ENCODE assay signal across 33 cellular contexts in the genomic region with DNA sequence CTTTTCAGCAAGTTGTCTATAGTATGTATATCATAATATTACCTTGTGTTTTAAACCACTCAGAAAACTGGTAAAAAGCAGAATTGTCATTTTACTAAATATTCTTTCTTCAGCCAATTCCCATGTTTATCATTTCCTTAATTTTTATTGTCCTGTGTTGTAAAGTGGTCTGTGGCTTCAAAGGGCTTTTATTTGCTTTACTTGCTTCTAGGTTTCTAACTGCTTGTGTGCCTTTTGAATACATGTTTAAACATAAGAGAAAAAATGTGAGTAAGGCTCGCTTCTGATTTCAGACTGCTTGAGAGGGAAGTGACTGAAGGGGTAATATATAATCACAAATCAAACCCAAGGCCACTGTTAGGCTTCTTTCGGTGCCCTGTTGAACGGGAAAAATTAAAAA.
"Had no signal": no experiment of that assay in that cellular context is flagged by ENCODE, and none has a peak within 500 bp of the region (broad histone marks: within the 10 kb centered on the region; RNA-seq: fewer than 3 reads in every experiment).

No MANE protein-coding gene starts in this region.

- H3K27me3 ChIP-seq: ascending aorta, cardiac muscle cell, dorsolateral prefrontal cortex, left lung, neural progenitor cell, testis, transverse colon had no signal

- H3K27ac Mint-ChIP-seq: activated CD4-positive, alpha-beta memory T cell treated with anti-CD3 and anti-CD28 coated beads for 36 hours; activated CD4-positive, alpha-beta T cell treated with anti-CD3 and anti-CD28 coated beads, Interleukin-2, amount 10 ng/mL, durations not matched to agents 24 days and 14 days; activated naive CD4-positive, alpha-beta T cell treated with anti-CD3 and anti-CD28 coated beads for 36 hours; activated naive CD8-positive, alpha-beta T cell treated with anti-CD3 and anti-CD28 coated beads, Interleukin-2, amount 10 ng/mL, durations not matched to agents 7 days and 5 days; activated T-helper 1 cell treated with anti-CD3 and anti-CD28 coated beads, Interleukin-12 subunit alpha, Interleukin-12 subunit beta, Interleukin-2, Interleukin-4 antibody, amounts not matched to agents 30 ng/mL and 10 ng/mL and 1 ng/mL, durations not matched to agents 14 hours and 24 hours and 36 hours; effector memory CD8-positive, alpha-beta T cell; naive thymus-derived CD8-positive, alpha-beta T cell; neural progenitor cell had no signal

- H3K4me1 ChIP-seq: ascending aorta, left lung, lower lobe of right lung, testis had no signal

- H3K4me3 ChIP-seq: ascending aorta, cardiac muscle cell, coronary artery, dorsolateral prefrontal cortex, left lung, lower lobe of right lung, neural progenitor cell, testis, transverse colon had no signal

- ATAC-seq: effector memory CD8-positive, alpha-beta T cell; esophagus mucosa; left lung; lower lobe of right lung; naive thymus-derived CD8-positive, alpha-beta T cell; right cardiac atrium; stimulated activated naive CD8-positive, alpha-beta T cell treated with anti-CD3 and anti-CD28 coated beads, Interleukin-15, Interleukin-2, amounts not matched to agents 100 U/mL and 50 U/mL, for 24 hours had no signal

- H3K9me3 ChIP-seq: ascending aorta, left lung, lower lobe of right lung, testis, transverse colon had no signal

- H3K27ac ChIP-seq: ascending aorta, cardiac muscle cell, coronary artery, dorsolateral prefrontal cortex, left lung, lower lobe of right lung, neural progenitor cell, testis, transverse colon, WERI-Rb-1 had no signal

- H3K9me3 Mint-ChIP-seq: activated CD4-positive, alpha-beta memory T cell treated with anti-CD3 and anti-CD28 coated beads for 36 hours; activated naive CD4-positive, alpha-beta T cell treated with anti-CD3 and anti-CD28 coated beads for 36 hours; activated T-helper 1 cell treated with anti-CD3 and anti-CD28 coated beads, Interleukin-12 subunit alpha, Interleukin-12 subunit beta, Interleukin-2, Interleukin-4 antibody, amounts not matched to agents 30 ng/mL and 10 ng/mL and 1 ng/mL, durations not matched to agents 14 hours and 24 hours and 36 hours; neural progenitor cell had no signal

- DNase-seq: activated CD4-positive, alpha-beta memory T cell treated with anti-CD3 and anti-CD28 coated beads for 36 hours; activated CD4-positive, alpha-beta T cell treated with anti-CD3 and anti-CD28 coated beads, Interleukin-2, amount 10 ng/mL, durations not matched to agents 24 days and 14 days; activated CD4-positive, CD25-positive, alpha-beta regulatory T cell treated with anti-CD3 and anti-CD28 coated beads, Interleukin-2, amount 50 U/mL, for 72 hours; activated CD8-positive, alpha-beta memory T cell treated with anti-CD3 and anti-CD28 coated beads, Interleukin-2, amount 50 U/mL, for 4 hours; activated effector memory CD4-positive, alpha-beta T cell treated with anti-CD3 and anti-CD28 coated beads, Interleukin-2, amount 50 U/mL, for 16 hours; activated naive CD4-positive, alpha-beta T cell treated with anti-CD3 and anti-CD28 coated beads for 36 hours; activated naive CD8-positive, alpha-beta T cell treated with anti-CD3 and anti-CD28 coated beads, Interleukin-2, amount 10 ng/mL, durations not matched to agents 7 days and 5 days; activated T-cell treated with anti-CD3 and anti-CD28 coated beads, Interleukin-2, amount 50 U/mL, for 1 hour; dorsolateral prefrontal cortex; effector memory CD8-positive, alpha-beta T cell; foreskin fibroblast; head of caudate nucleus; hypothalamus; left lung; lower lobe of right lung; mesenchymal stem cell; naive thymus-derived CD8-positive, alpha-beta T cell; occipital lobe; right cardiac atrium; stimulated activated CD4-positive, alpha-beta T cell treated with anti-CD3 and anti-CD28 coated beads, Interleukin-12 subunit alpha, Interleukin-12 subunit beta, amount 100 ng/mL, for 4 hours; stimulated activated CD4-positive, alpha-beta T cell treated with anti-CD3 and anti-CD28 coated beads, Interleukin-4, amount 100 ng/mL, for 1 hour; stimulated activated naive CD8-positive, alpha-beta T cell treated with anti-CD3 and anti-CD28 coated beads, Interleukin-15, Interleukin-2, amounts not matched to agents 100 U/mL and 50 U/mL, for 24 hours; T-helper 9 cell; testis; transverse colon; WERI-Rb-1 had no signal

- H3K36me3 Mint-ChIP-seq: activated CD4-positive, alpha-beta memory T cell treated with anti-CD3 and anti-CD28 coated beads for 36 hours; activated naive CD8-positive, alpha-beta T cell treated with anti-CD3 and anti-CD28 coated beads, Interleukin-2, amount 10 ng/mL, durations not matched to agents 7 days and 5 days; brain; neural progenitor cell had no signal

- H3K4me1 Mint-ChIP-seq: activated CD4-positive, alpha-beta T cell treated with anti-CD3 and anti-CD28 coated beads, Interleukin-2, amount 10 ng/mL, durations not matched to agents 24 days and 14 days; activated naive CD8-positive, alpha-beta T cell treated with anti-CD3 and anti-CD28 coated beads, Interleukin-2, amount 10 ng/mL, durations not matched to agents 7 days and 5 days; naive thymus-derived CD8-positive, alpha-beta T cell had no signal

- H3K36me3 ChIP-seq: ascending aorta, cardiac muscle cell, left lung, lower lobe of right lung, neural progenitor cell, transverse colon, WERI-Rb-1 had no signal

- H3K4me3 Mint-ChIP-seq: activated CD4-positive, alpha-beta memory T cell treated with anti-CD3 and anti-CD28 coated beads for 36 hours; activated CD4-positive, alpha-beta T cell treated with anti-CD3 and anti-CD28 coated beads, Interleukin-2, amount 10 ng/mL, durations not matched to agents 24 days and 14 days; activated naive CD4-positive, alpha-beta T cell treated with anti-CD3 and anti-CD28 coated beads for 36 hours; activated naive CD8-positive, alpha-beta T cell treated with anti-CD3 and anti-CD28 coated beads, Interleukin-2, amount 10 ng/mL, durations not matched to agents 7 days and 5 days; activated T-helper 1 cell treated with anti-CD3 and anti-CD28 coated beads, Interleukin-12 subunit alpha, Interleukin-12 subunit beta, Interleukin-2, Interleukin-4 antibody, amounts not matched to agents 30 ng/mL and 10 ng/mL and 1 ng/mL, durations not matched to agents 14 hours and 24 hours and 36 hours; brain; effector memory CD8-positive, alpha-beta T cell; naive thymus-derived CD8-positive, alpha-beta T cell; neural progenitor cell had no signal

- H3K27me3 Mint-ChIP-seq: activated CD4-positive, alpha-beta memory T cell treated with anti-CD3 and anti-CD28 coated beads for 36 hours; activated naive CD8-positive, alpha-beta T cell treated with anti-CD3 and anti-CD28 coated beads, Interleukin-2, amount 10 ng/mL, durations not matched to agents 7 days and 5 days; effector memory CD8-positive, alpha-beta T cell had no signal
